ENCODE assay signal across 1 cellular context in genomic region chr1:50968021-50968883, GRCh38.
TF ChIP-seq lines count a peak whose summit lies in the region.

No MANE protein-coding gene starts in this region.

TF ChIP-seq in K562, 482 proteins besides CTCF, POLR2A, EP300 and RAD21 (continued from another document and continues in another):
- no peak for TF ChIP-seq SMARCA5 (IDR thresholded peaks at IDR 0.05)
- no peak for TF ChIP-seq HIVEP1 (CRISPR knock-in tag; IDR thresholded peaks at IDR 0.05)
- no peak for TF ChIP-seq MXI1 (IDR thresholded peaks at IDR 0.05; ENCODE audit: low read depth, low read length)
- TF ChIP-seq, protein P1, sequence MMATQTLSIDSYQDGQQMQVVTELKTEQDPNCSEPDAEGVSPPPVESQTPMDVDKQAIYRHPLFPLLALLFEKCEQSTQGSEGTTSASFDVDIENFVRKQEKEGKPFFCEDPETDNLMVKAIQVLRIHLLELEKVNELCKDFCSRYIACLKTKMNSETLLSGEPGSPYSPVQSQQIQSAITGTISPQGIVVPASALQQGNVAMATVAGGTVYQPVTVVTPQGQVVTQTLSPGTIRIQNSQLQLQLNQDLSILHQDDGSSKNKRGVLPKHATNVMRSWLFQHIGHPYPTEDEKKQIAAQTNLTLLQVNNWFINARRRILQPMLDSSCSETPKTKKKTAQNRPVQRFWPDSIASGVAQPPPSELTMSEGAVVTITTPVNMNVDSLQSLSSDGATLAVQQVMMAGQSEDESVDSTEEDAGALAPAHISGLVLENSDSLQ (IDR thresholded peaks at IDR 0.05), result 0 out of 2 replicates have a peak, but pooled peaks have one; percentile 10
- TF ChIP-seq U2AF1 (optimal IDR thresholded peaks at IDR 0.05; ENCODE audit: low read depth, low read length), result no peak
- no peak for TF ChIP-seq FOS (IDR thresholded peaks at IDR 0.05; ENCODE audit: extremely low read depth, insufficient read length)
- no peak for TF ChIP-seq PTBP1 (IDR thresholded peaks at IDR 0.05; ENCODE audit: low read depth, low read length)
- peak; percentile 89 for TF ChIP-seq SMAD4 (CRISPR knock-in tag; conservative IDR thresholded peaks at IDR 0.05)
- no peak for TF ChIP-seq PREB (CRISPR knock-in tag; IDR thresholded peaks at IDR 0.05)
- no peak for TF ChIP-seq ZNF140 (CRISPR knock-in tag; IDR thresholded peaks at IDR 0.05)
- TF ChIP-seq ZSCAN29 (IDR thresholded peaks at IDR 0.05), result 0 out of 2 replicates have a peak, but pooled peaks have one; percentile 17
- no peak for TF ChIP-seq TAL1 (IDR thresholded peaks at IDR 0.05)
- TF ChIP-seq, protein P2, sequence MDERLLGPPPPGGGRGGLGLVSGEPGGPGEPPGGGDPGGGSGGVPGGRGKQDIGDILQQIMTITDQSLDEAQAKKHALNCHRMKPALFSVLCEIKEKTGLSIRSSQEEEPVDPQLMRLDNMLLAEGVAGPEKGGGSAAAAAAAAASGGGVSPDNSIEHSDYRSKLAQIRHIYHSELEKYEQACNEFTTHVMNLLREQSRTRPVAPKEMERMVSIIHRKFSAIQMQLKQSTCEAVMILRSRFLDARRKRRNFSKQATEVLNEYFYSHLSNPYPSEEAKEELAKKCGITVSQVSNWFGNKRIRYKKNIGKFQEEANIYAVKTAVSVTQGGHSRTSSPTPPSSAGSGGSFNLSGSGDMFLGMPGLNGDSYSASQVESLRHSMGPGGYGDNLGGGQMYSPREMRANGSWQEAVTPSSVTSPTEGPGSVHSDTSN (CRISPR knock-in tag; IDR thresholded peaks at IDR 0.05; ENCODE audit: low read depth), result no peak
- TF ChIP-seq, protein P2 (tag; conservative IDR thresholded peaks at IDR 0.05; ENCODE audit: low read depth), result no peak
- no peak; the same call in 1 of the 2 replicates for TF ChIP-seq ZNF197 (CRISPR knock-in tag; IDR thresholded peaks at IDR 0.05; ENCODE audit: low read depth)
- peak; percentile 85 for TF ChIP-seq ZBTB17 (CRISPR knock-in tag; IDR thresholded peaks at IDR 0.05)
- peak; percentile 94 for TF ChIP-seq SNIP1 (IDR thresholded peaks at IDR 0.05; ENCODE audit: low read depth)
- no peak for TF ChIP-seq ZSCAN32 (CRISPR knock-in tag; IDR thresholded peaks at IDR 0.05)
- peak; percentile 15 for TF ChIP-seq NCOR1 (IDR thresholded peaks at IDR 0.05)
- TF ChIP-seq ZFPM2 (CRISPR knock-in tag; IDR thresholded peaks at IDR 0.05), result no peak
- no peak for TF ChIP-seq MITF (IDR thresholded peaks at IDR 0.05)
- TF ChIP-seq SMC3 (conservative IDR thresholded peaks at IDR 0.05; ENCODE audit: insufficient read depth, low read depth, low read length), result no peak
- no peak for TF ChIP-seq CREB5 (CRISPR knock-in tag; IDR thresholded peaks at IDR 0.05)
- TF ChIP-seq, protein P3, sequence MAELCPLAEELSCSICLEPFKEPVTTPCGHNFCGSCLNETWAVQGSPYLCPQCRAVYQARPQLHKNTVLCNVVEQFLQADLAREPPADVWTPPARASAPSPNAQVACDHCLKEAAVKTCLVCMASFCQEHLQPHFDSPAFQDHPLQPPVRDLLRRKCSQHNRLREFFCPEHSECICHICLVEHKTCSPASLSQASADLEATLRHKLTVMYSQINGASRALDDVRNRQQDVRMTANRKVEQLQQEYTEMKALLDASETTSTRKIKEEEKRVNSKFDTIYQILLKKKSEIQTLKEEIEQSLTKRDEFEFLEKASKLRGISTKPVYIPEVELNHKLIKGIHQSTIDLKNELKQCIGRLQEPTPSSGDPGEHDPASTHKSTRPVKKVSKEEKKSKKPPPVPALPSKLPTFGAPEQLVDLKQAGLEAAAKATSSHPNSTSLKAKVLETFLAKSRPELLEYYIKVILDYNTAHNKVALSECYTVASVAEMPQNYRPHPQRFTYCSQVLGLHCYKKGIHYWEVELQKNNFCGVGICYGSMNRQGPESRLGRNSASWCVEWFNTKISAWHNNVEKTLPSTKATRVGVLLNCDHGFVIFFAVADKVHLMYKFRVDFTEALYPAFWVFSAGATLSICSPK (IDR thresholded peaks at IDR 0.05; ENCODE audit: borderline replicate concordance), result no peak
- no peak for TF ChIP-seq RBM34 (IDR thresholded peaks at IDR 0.05; ENCODE audit: borderline replicate concordance, insufficient read depth, low read length)
- TF ChIP-seq KLF1 (tag; IDR thresholded peaks at IDR 0.05), result peak; percentile 74
- TF ChIP-seq, protein P4, sequence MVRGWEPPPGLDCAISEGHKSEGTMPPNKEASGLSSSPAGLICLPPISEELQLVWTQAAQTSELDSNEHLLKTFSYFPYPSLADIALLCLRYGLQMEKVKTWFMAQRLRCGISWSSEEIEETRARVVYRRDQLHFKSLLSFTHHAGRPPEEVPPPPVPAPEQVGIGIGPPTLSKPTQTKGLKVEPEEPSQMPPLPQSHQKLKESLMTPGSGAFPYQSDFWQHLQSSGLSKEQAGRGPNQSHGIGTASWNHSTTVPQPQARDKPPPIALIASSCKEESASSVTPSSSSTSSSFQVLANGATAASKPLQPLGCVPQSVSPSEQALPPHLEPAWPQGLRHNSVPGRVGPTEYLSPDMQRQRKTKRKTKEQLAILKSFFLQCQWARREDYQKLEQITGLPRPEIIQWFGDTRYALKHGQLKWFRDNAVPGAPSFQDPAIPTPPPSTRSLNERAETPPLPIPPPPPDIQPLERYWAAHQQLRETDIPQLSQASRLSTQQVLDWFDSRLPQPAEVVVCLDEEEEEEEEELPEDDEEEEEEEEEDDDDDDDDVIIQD (CRISPR knock-in tag; IDR thresholded peaks at IDR 0.05), result no peak
- peak; percentile 67; the same call in 1 of the 2 replicates for TF ChIP-seq HLTF (IDR thresholded peaks at IDR 0.05)
- TF ChIP-seq MLX (CRISPR knock-in tag; conservative IDR thresholded peaks at IDR 0.05), result no peak
- peak; percentile 82 for TF ChIP-seq MTA3 (IDR thresholded peaks at IDR 0.05; ENCODE audit: borderline replicate concordance)
- TF ChIP-seq, protein P5, sequence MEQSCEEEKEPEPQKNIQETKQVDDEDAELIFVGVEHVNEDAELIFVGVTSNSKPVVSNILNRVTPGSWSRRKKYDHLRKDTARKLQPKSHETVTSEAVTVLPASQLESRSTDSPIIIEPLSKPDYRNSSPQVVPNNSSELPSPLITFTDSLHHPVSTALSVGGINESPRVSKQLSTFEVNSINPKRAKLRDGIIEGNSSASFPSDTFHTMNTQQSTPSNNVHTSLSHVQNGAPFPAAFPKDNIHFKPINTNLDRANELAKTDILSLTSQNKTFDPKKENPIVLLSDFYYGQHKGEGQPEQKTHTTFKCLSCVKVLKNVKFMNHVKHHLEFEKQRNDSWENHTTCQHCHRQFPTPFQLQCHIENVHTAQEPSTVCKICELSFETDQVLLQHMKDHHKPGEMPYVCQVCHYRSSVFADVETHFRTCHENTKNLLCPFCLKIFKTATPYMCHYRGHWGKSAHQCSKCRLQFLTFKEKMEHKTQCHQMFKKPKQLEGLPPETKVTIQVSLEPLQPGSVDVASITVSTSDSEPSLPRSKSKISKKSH (CRISPR knock-in tag; IDR thresholded peaks at IDR 0.05), result no peak
- TF ChIP-seq HEY1 (CRISPR knock-in tag; IDR thresholded peaks at IDR 0.05; ENCODE audit: borderline replicate concordance), result no peak
- TF ChIP-seq CTCFL (IDR thresholded peaks at IDR 0.05; ENCODE audit: borderline replicate concordance, insufficient read depth, low read depth, low read length, poor library complexity, severe bottlenecking), result peak; percentile 25
- peak in 1 of 3 experiments; percentile 60; a peak in 2 of 6 replicates for TF ChIP-seq ZBTB11 (CRISPR knock-in tag; IDR thresholded peaks at IDR 0.05)
- 0 out of 4 replicates have a peak, but pooled peaks of 1 of the 2 experiments have one; percentile 30 for TF ChIP-seq TBL1XR1 (IDR thresholded peaks at IDR 0.05; ENCODE audit: low read length in 2 of 2)
- no peak for TF ChIP-seq BCL6 (CRISPR knock-in tag; IDR thresholded peaks at IDR 0.05)
- TF ChIP-seq, protein P6, sequence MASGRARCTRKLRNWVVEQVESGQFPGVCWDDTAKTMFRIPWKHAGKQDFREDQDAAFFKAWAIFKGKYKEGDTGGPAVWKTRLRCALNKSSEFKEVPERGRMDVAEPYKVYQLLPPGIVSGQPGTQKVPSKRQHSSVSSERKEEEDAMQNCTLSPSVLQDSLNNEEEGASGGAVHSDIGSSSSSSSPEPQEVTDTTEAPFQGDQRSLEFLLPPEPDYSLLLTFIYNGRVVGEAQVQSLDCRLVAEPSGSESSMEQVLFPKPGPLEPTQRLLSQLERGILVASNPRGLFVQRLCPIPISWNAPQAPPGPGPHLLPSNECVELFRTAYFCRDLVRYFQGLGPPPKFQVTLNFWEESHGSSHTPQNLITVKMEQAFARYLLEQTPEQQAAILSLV (tag; IDR thresholded peaks at IDR 0.05), result no peak
- TF ChIP-seq SREBF2 (CRISPR knock-in tag; IDR thresholded peaks at IDR 0.05), result no peak
- peak; percentile 36; the same call in 1 of the 2 replicates for TF ChIP-seq HDAC2 (IDR thresholded peaks at IDR 0.05)
- peak; percentile 98 for TF ChIP-seq L3MBTL2 (IDR thresholded peaks at IDR 0.05)
